ENCODE assay signal across 9 cellular contexts in the genomic region with DNA sequence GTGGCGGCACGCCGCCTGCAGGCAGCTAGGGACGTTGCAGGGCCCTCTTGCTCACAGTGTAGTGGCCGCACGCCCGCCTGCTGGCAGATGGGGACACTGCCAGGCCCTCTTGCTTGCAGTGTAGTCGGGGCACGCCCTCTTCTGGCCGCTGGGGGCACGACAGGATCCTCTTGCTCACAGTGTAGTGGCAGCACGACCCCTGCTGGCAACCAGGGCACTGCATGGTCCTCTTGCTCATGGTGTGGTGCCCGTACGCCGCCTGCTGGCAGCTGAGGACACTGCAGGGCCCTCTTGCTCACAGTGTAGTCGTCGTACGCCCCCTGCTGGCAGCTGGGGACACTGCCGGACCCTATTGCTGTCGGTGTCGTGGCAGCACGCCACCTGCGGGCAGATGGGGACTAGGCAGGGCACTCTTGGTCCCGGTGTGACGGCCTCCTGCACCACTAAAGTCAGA. TPM values are rescaled to one million over a fixed set of nuclear protein-coding genes. Genes with fewer than 3 reads are reported as not detected.
DNase-seq lines count a peak whose midpoint lies in the region; ATAC-seq and TF ChIP-seq lines count a peak whose summit lies in the region.
"Not testable (repeated sequence)": the region's sequence is repeated elsewhere in the genome, so short reads cannot be mapped to it uniquely, and the experiment has no call there.
"Had no signal": no experiment of that assay in that cellular context is flagged by ENCODE, and none has a peak within 500 bp of the region (broad histone marks: within the 10 kb centered on the region; RNA-seq: fewer than 3 reads in every experiment).

No MANE protein-coding gene starts in this region.

- not testable (repeated sequence) for TF ChIP-seq EP300 in gastroesophageal sphincter (IDR thresholded peaks at IDR 0.05)

- not testable (repeated sequence) for H3K9ac ChIP-seq in PC-3 (ENCODE audit: low read length)

- TF ChIP-seq POLR2A in gastroesophageal sphincter (IDR thresholded peaks at IDR 0.05), result not testable (repeated sequence)

- H2AFZ ChIP-seq in PC-3 (ENCODE audit: low read length), result not testable (repeated sequence)

- H3K27me3 Mint-ChIP-seq in activated T-helper 1 cell treated with anti-CD3 and anti-CD28 coated beads, Interleukin-12 subunit alpha, Interleukin-12 subunit beta, Interleukin-2, Interleukin-4 antibody, amounts not matched to agents 30 ng/mL and 10 ng/mL and 1 ng/mL, durations not matched to agents 14 hours and 24 hours and 36 hours (ENCODE audit: insufficient read depth); neural crest cell (ENCODE audit: low read depth): not testable (repeated sequence)

- not testable (repeated sequence) for H3K27me3 ChIP-seq in PC-3 (ENCODE audit: low read length); gastroesophageal sphincter; upper lobe of right lung

- H3K9me2 ChIP-seq in PC-3 (replicated peaks; ENCODE audit: low read length), result not testable (repeated sequence)

- not testable (repeated sequence) for H3K4me1 Mint-ChIP-seq in activated T-helper 1 cell treated with anti-CD3 and anti-CD28 coated beads, Interleukin-12 subunit alpha, Interleukin-12 subunit beta, Interleukin-2, Interleukin-4 antibody, amounts not matched to agents 30 ng/mL and 10 ng/mL and 1 ng/mL, durations not matched to agents 14 hours and 24 hours and 36 hours (ENCODE audit: low read depth); neural crest cell

- not testable (repeated sequence) for H3K9me3 Mint-ChIP-seq in activated T-helper 1 cell treated with anti-CD3 and anti-CD28 coated beads, Interleukin-12 subunit alpha, Interleukin-12 subunit beta, Interleukin-2, Interleukin-4 antibody, amounts not matched to agents 30 ng/mL and 10 ng/mL and 1 ng/mL, durations not matched to agents 14 hours and 24 hours and 36 hours; neural crest cell

- not testable (repeated sequence) for H3K4me3 ChIP-seq in PC-3 (ENCODE audit: low read length); gastroesophageal sphincter; upper lobe of right lung

- H3K4me3 Mint-ChIP-seq in activated T-helper 1 cell treated with anti-CD3 and anti-CD28 coated beads, Interleukin-12 subunit alpha, Interleukin-12 subunit beta, Interleukin-2, Interleukin-4 antibody, amounts not matched to agents 30 ng/mL and 10 ng/mL and 1 ng/mL, durations not matched to agents 14 hours and 24 hours and 36 hours; neural crest cell: not testable (repeated sequence)

- not testable (repeated sequence) for H3K36me3 Mint-ChIP-seq in activated T-helper 1 cell treated with anti-CD3 and anti-CD28 coated beads, Interleukin-12 subunit alpha, Interleukin-12 subunit beta, Interleukin-2, Interleukin-4 antibody, amounts not matched to agents 30 ng/mL and 10 ng/mL and 1 ng/mL, durations not matched to agents 14 hours and 24 hours and 36 hours (ENCODE audit: low read depth); neural crest cell (ENCODE audit: low read depth)

- H3K27ac ChIP-seq in PC-3 (ENCODE audit: low read length); gastroesophageal sphincter; upper lobe of right lung: not testable (repeated sequence)

- POLR2A ChIA-PET in PC-3 (lab: Charles Lee; ENCODE audit: unreplicated experiment), result not testable (repeated sequence)

- not testable (repeated sequence) for H3F3A ChIP-seq in PC-3 (ENCODE audit: low read length, unreplicated experiment)

- no CpG with 5 or more reads among the region's 25 CpGs for WGBS in gastroesophageal sphincter (ENCODE audit: low coverage in 1 of 2), 2 donors

- ATAC-seq in GM18858 (IDR thresholded peaks at IDR 0.05; ENCODE audit: unreplicated experiment) (peak; percentile 42), GM21619 (IDR thresholded peaks at IDR 0.05; ENCODE audit: unreplicated experiment) (peak; percentile 56), HG03095 (IDR thresholded peaks at IDR 0.05; ENCODE audit: unreplicated experiment) (peak; percentile 76), PC-3 (peak; percentile 36; the same call in 1 of the 2 replicates), gastroesophageal sphincter (peak; percentile 41), upper lobe of right lung (peak; percentile 92)

- not testable (repeated sequence) for H3K27ac Mint-ChIP-seq in activated T-helper 1 cell treated with anti-CD3 and anti-CD28 coated beads, Interleukin-12 subunit alpha, Interleukin-12 subunit beta, Interleukin-2, Interleukin-4 antibody, amounts not matched to agents 30 ng/mL and 10 ng/mL and 1 ng/mL, durations not matched to agents 14 hours and 24 hours and 36 hours; neural crest cell (ENCODE audit: unreplicated experiment)

- CTCF ChIA-PET in PC-3 (lab: Charles Lee), result not testable (repeated sequence)

- intact Hi-C loops in PC-3 (cut with micrococcal nuclease); activated T-helper 1 cell treated with anti-CD3 and anti-CD28 coated beads, Interleukin-12 subunit alpha, Interleukin-12 subunit beta, Interleukin-2, Interleukin-4 antibody, amounts not matched to agents 30 ng/mL and 10 ng/mL and 1 ng/mL, durations not matched to agents 14 hours and 24 hours and 36 hours (cut with micrococcal nuclease); upper lobe of right lung (cut with DNase I): not testable (repeated sequence)

- not testable (repeated sequence) for H3K79me2 ChIP-seq in PC-3 (ENCODE audit: low read length)

- H3K4me1 ChIP-seq in PC-3 (ENCODE audit: insufficient read depth, low read length); gastroesophageal sphincter; upper lobe of right lung: not testable (repeated sequence)

- H3K4me2 ChIP-seq in PC-3 (ENCODE audit: low read length), result not testable (repeated sequence)

- H4K20me1 ChIP-seq in PC-3 (ENCODE audit: low read length), result not testable (repeated sequence)

- not testable (repeated sequence) for BruUV-seq in PC-3 (replicated peaks; lab: Mats Ljungman, UMichigan)

- not testable (repeated sequence) for TF ChIP-seq CTCF in PC-3 (conservative IDR thresholded peaks at IDR 0.05; ENCODE audit: low read depth, low read length)
- peak in 1 of 4 experiments; percentile 8 for TF ChIP-seq CTCF in gastroesophageal sphincter (IDR thresholded peaks at IDR 0.05)
- peak; percentile 49 for TF ChIP-seq CTCF in neural crest cell (conservative IDR thresholded peaks at IDR 0.05)
- peak; percentile 36 for TF ChIP-seq CTCF in upper lobe of right lung (IDR thresholded peaks at IDR 0.05)

- H3K9me3 ChIP-seq in PC-3 (ENCODE audit: low read length); gastroesophageal sphincter; upper lobe of right lung: not testable (repeated sequence)

- H3K36me3 ChIP-seq in PC-3 (ENCODE audit: low read depth, low read length); gastroesophageal sphincter; upper lobe of right lung: not testable (repeated sequence)

- not testable (repeated sequence) for DNase-seq in PC-3
- peak; percentile 41 for DNase-seq in activated T-helper 1 cell treated with anti-CD3 and anti-CD28 coated beads, Interleukin-12 subunit alpha, Interleukin-12 subunit beta, Interleukin-2, Interleukin-4 antibody, amounts not matched to agents 30 ng/mL and 10 ng/mL and 1 ng/mL, durations not matched to agents 14 hours and 24 hours and 36 hours (ENCODE audit: low spot score)
- DNase-seq in neural crest cell (ENCODE audit: low read depth, low spot score), result peak; percentile 1
- peak; percentile 72 for DNase-seq in upper lobe of right lung

RNA-seq across cellular contexts. Expression of a gene that starts 3.0 kb away (rescaled TPM):
- total RNA-seq in PC-3 (2014; rRNA removed) (not detected in 2 replicates), gastroesophageal sphincter (not detected), neural crest cell (not detected in 2 replicates), upper lobe of right lung (not detected)
- total RNA-seq in activated T-helper 1 cell treated with anti-CD3 and anti-CD28 coated beads, Interleukin-12 subunit alpha, Interleukin-12 subunit beta, Interleukin-2, Interleukin-4 antibody, amounts not matched to agents 30 ng/mL and 10 ng/mL and 1 ng/mL, durations not matched to agents 14 hours and 24 hours and 36 hours, result not detected in 2 replicates
- total RNA-seq: bronchial epithelial cell had no signal

RNA-seq across cellular contexts. Expression of a gene that starts 47.1 kb away (rescaled TPM):
- total RNA-seq in PC-3 (2014; rRNA removed) (0.46 and 0.69 TPM in 2 replicates), gastroesophageal sphincter (10 to 100 TPM in 3 of 4 donors, 1 to 10 TPM in 1; 4.4 to 11.5 (median 10.6) TPM), neural crest cell (0.91 and 1.0 TPM in 2 replicates), upper lobe of right lung (13.7 TPM)
- 5.5 and 7.6 TPM in 2 replicates for total RNA-seq in activated T-helper 1 cell treated with anti-CD3 and anti-CD28 coated beads, Interleukin-12 subunit alpha, Interleukin-12 subunit beta, Interleukin-2, Interleukin-4 antibody, amounts not matched to agents 30 ng/mL and 10 ng/mL and 1 ng/mL, durations not matched to agents 14 hours and 24 hours and 36 hours

Comparison
In these comparisons a context has a peak if more than half of its experiments do, and no peak if none do; other contexts are left out.
1. ATAC-seq: peak in every context shown above with its lines; median percentile 92 in upper lobe of right lung; 76 in HG03095; 56 in GM21619; 42 in GM18858; 41 in gastroesophageal sphincter; 36 in PC-3.